In genomic region chr10:131915990-131916766, GRCh38 we compare ENCODE assay signal across 1 cellular context.
TF ChIP-seq lines count a peak whose summit lies in the region.

No MANE protein-coding gene starts in this region.

TF ChIP-seq in K562, 482 proteins besides CTCF, POLR2A, EP300 and RAD21 (continues in another document):
- TF ChIP-seq ZNF436 (CRISPR knock-in tag; IDR thresholded peaks at IDR 0.05) (no peak), DPF2 (IDR thresholded peaks at IDR 0.05) (peak; percentile 68; the same call in 1 of the 2 replicates), ID3 (CRISPR knock-in tag; IDR thresholded peaks at IDR 0.05) (no peak), ID3 (tag; IDR thresholded peaks at IDR 0.05) (no peak), KDM4B (IDR thresholded peaks at IDR 0.05; ENCODE audit: borderline replicate concordance in 2 of 2, low read depth in 1 of 2) (no peak), JUNB (CRISPR knock-in tag; conservative IDR thresholded peaks at IDR 0.05) (no peak), VEZF1 (CRISPR knock-in tag; IDR thresholded peaks at IDR 0.05) (0 out of 2 replicates have a peak, but pooled peaks have one; percentile 16), MBD2 (IDR thresholded peaks at IDR 0.05; ENCODE audit: borderline replicate concordance, low read depth) (no peak), ZNF263 (CRISPR knock-in tag; IDR thresholded peaks at IDR 0.05; ENCODE audit: borderline replicate concordance) (no peak), NFE2 (IDR thresholded peaks at IDR 0.05; ENCODE audit: low read depth) (peak; percentile 90), SRSF3 (IDR thresholded peaks at IDR 0.05; ENCODE audit: insufficient read depth, low read length) (no peak), ATF4 (CRISPR knock-in tag; IDR thresholded peaks at IDR 0.05) (no peak), IRF9 (tag; IDR thresholded peaks at IDR 0.05) (no peak), TFE3 (CRISPR knock-in tag; IDR thresholded peaks at IDR 0.05) (no peak), ZEB2 (IDR thresholded peaks at IDR 0.05) (no peak), ZNF395 (CRISPR knock-in tag; IDR thresholded peaks at IDR 0.05) (0 out of 2 replicates have a peak, but pooled peaks have one; percentile 23), BACH1 (tag; IDR thresholded peaks at IDR 0.05) (peak; percentile 89), RFX1 (IDR thresholded peaks at IDR 0.05) (no peak), NFRKB (IDR thresholded peaks at IDR 0.05; ENCODE audit: low read depth) (peak; percentile 73), ARID1B (IDR thresholded peaks at IDR 0.05) (0 out of 2 replicates have a peak, but pooled peaks have one; percentile 21), ZNF316 (IDR thresholded peaks at IDR 0.05) (peak; percentile 68), SNAPC5 (CRISPR knock-in tag; IDR thresholded peaks at IDR 0.05) (no peak), HDAC6 (IDR thresholded peaks at IDR 0.05; ENCODE audit: low read depth, low read length) (no peak), KLF10 (CRISPR knock-in tag; IDR thresholded peaks at IDR 0.05) (no peak), CUX1 (CRISPR knock-in tag; IDR thresholded peaks at IDR 0.05) (peak; percentile 67; the same call in 1 of the 2 replicates), STAT6 (CRISPR knock-in tag; IDR thresholded peaks at IDR 0.05) (no peak), ZNF124 (CRISPR knock-in tag; IDR thresholded peaks at IDR 0.05) (no peak), ELK1 (CRISPR knock-in tag; IDR thresholded peaks at IDR 0.05) (no peak), NR2C1 (IDR thresholded peaks at IDR 0.05) (no peak), NR2C1 (tag; IDR thresholded peaks at IDR 0.05) (no peak), U2AF1 (optimal IDR thresholded peaks at IDR 0.05; ENCODE audit: low read depth, low read length) (no peak), NBN (IDR thresholded peaks at IDR 0.05; ENCODE audit: low read depth) (no peak), SMARCE1 (IDR thresholded peaks at IDR 0.05) (peak; percentile 26; the same call in 1 of the 2 replicates), ZNF146 (CRISPR knock-in tag; IDR thresholded peaks at IDR 0.05; ENCODE audit: unreplicated experiment) (no peak), THAP12 (CRISPR knock-in tag; IDR thresholded peaks at IDR 0.05) (no peak), JUND (IDR thresholded peaks at IDR 0.05; ENCODE audit: borderline replicate concordance, low read depth, low read length) (peak; percentile 63; the same call in 1 of the 2 replicates), JUND (tag; IDR thresholded peaks at IDR 0.05; ENCODE audit: borderline replicate concordance, low read depth, low read length) (peak; percentile 53; the same call in 1 of the 3 replicates)
